ENCODE assay signal across 7 cellular contexts in the genomic region with DNA sequence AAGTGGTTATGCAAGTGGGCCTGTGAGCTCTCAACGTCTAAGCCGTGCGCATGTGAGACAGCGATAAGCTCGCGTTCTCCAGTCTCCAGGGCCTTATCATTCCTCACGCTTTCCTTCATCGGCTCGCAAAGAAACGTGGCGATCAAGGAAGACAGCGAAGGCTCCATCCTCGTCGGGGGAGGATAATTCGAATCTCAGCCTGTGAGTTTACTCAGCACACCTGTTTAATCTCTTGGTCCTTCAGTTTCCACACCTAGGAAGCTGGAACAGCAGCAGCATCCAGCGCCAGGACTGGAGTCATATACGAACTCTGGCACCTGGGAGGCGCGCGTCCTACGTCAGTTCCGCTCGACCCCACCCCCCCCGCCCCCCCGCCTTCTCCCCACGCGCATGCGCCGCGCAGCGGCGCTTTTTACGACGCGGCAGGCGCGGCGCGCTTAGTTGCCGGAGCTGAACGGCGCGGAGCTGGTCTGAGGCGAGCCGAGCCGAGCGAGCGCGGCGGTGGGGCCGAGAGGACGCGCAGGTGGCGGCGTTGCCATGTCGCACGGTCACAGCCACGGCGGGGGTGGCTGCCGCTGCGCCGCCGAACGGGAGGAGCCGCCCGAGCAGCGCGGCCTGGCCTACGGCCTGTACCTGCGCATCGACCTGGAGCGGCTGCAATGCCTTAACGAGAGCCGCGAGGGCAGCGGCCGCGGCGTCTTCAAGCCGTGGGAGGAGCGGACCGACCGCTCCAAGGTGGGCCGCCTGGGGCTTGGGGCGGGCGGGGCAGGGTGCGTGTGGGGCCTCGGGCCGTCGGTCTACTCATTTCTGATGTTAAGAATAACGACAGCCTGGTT. TPM values are rescaled to one million over a fixed set of nuclear protein-coding genes. Genes with fewer than 3 reads are reported as not detected.
DNase-seq lines count a peak whose midpoint lies in the region; ATAC-seq, FAIRE-seq and TF ChIP-seq lines count a peak whose summit lies in the region.

A gene with protein sequence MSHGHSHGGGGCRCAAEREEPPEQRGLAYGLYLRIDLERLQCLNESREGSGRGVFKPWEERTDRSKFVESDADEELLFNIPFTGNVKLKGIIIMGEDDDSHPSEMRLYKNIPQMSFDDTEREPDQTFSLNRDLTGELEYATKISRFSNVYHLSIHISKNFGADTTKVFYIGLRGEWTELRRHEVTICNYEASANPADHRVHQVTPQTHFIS (plus strand): TSS at position 440 of the 836 bp plus-strand sequence. CDS start 98 bp downstream, at position 538.

- H3K9me3 ChIP-seq in WERI-Rb-1 (ENCODE audit: severe bottlenecking) = no peaks in the 10 kb centered on the region
- H3K9me3 ChIP-seq in breast epithelium = no peaks in the 10 kb centered on the region
- H3K9me3 ChIP-seq in small intestine (ENCODE audit: control insufficient read depth, low read depth) = no peaks in the 10 kb centered on the region

- TF ChIP-seq POLR2A in breast epithelium (IDR thresholded peaks at IDR 0.05) = peak; percentile 44

- H3K36me3 ChIP-seq in WERI-Rb-1 (peaks cover 35% of the 10 kb centered on the region), breast epithelium (no peaks in the 10 kb centered on the region), small intestine (ENCODE audit: control insufficient read depth in 2 of 2, insufficient read depth in 2 of 2, low read length in 2 of 2) (peaks cover 0 to 2% of the 10 kb centered on the region in 2 donors)

- no peak for FAIRE-seq in small intestine (lab: Jason Lieb, UNC)

- 0 to 1% (median 1%) methylated on average over 55 to 89 of the region's 91 CpGs for WGBS in small intestine, 3 donors

- ATAC-seq in GM18858 (IDR thresholded peaks at IDR 0.05; ENCODE audit: unreplicated experiment) = peak; percentile 34
- ATAC-seq in HG03135 (IDR thresholded peaks at IDR 0.05; ENCODE audit: unreplicated experiment) = peak; percentile 80

- no peaks in the 10 kb centered on the region for H3K27me3 ChIP-seq in WERI-Rb-1 (ENCODE audit: insufficient read depth, low read depth, severe bottlenecking)
- H3K27me3 ChIP-seq in breast epithelium = no peaks in the 10 kb centered on the region
- no peaks in the 10 kb centered on the region for H3K27me3 ChIP-seq in small intestine (ENCODE audit: control insufficient read depth in 2 of 2, insufficient read depth in 2 of 2, low read length in 2 of 2)

- DNase-seq in NCI-H2227 treated with DMSO at 0.1 percent for 48 hours (lab: John Stamatoyannopoulos, UW) (peak; percentile 87), WERI-Rb-1 (peak; percentile 81), breast epithelium (ENCODE audit: low spot score in 2 of 2) (peak; percentile 67 to 74), iPS-NIHi7 (ENCODE audit: extremely low spot score) (peak; percentile 96), small intestine (peak; percentile 91)

- peak within 1 kb of the TSS; percentile 93 for H3K27ac ChIP-seq in WERI-Rb-1
- peak within 1 kb of the TSS; percentile 92 to 94 for H3K27ac ChIP-seq in breast epithelium
- peak within 1 kb of the TSS; percentile 94 to 96 for H3K27ac ChIP-seq in small intestine (ENCODE audit: low read depth in 1 of 2, low read length in 1 of 2)

- peak within 1 kb of the TSS; percentile 91 for H3K4me3 ChIP-seq in WERI-Rb-1 (ENCODE audit: low read depth, low read length)
- H3K4me3 ChIP-seq in breast epithelium = peak within 1 kb of the TSS; percentile 83 to 93 (median 88)
- peak within 1 kb of the TSS; percentile 88 to 92 for H3K4me3 ChIP-seq in small intestine (ENCODE audit: low read depth in 1 of 2, low read length in 2 of 2)

- intact Hi-C loops in breast epithelium (cut with DNase I; ENCODE audit: low total_unique reads) = loop anchor here (1.0 kb wide), 1 partner anchor 24 kb away; no protein-coding TSS in a partner anchor

- peaks cover 3 to 12% of the 10 kb centered on the region in 2 donors for H3K4me1 ChIP-seq in breast epithelium
- H3K4me1 ChIP-seq in small intestine (ENCODE audit: control insufficient read depth in 2 of 2, insufficient read depth in 1 of 2, low read depth in 1 of 2, low read length in 1 of 2) = peaks cover 2 to 8% of the 10 kb centered on the region in 2 donors

- no peak for TF ChIP-seq CTCF in WERI-Rb-1 (IDR thresholded peaks at IDR 0.05; ENCODE audit: low read depth, low read length)
- no peak for TF ChIP-seq CTCF in breast epithelium (IDR thresholded peaks at IDR 0.05)

RNA-seq across cellular contexts. Expression of the gene that starts here (rescaled TPM):
- 10 to 100 TPM; 46.9 to 62.8 (median 60.3) TPM for total RNA-seq in breast epithelium
- polyA plus RNA-seq in small intestine = 10 to 100 TPM; 32.4 to 50.5 (median 46.2) TPM

Comparison
In these comparisons a context has a peak if more than half of its experiments do, and no peak if none do; other contexts are left out.
1. Peak in every context shown above with its lines: DNase-seq, ATAC-seq, H3K4me3 ChIP-seq and H3K27ac ChIP-seq.